ENCODE assay signal across 26 cellular contexts in the genomic region with DNA sequence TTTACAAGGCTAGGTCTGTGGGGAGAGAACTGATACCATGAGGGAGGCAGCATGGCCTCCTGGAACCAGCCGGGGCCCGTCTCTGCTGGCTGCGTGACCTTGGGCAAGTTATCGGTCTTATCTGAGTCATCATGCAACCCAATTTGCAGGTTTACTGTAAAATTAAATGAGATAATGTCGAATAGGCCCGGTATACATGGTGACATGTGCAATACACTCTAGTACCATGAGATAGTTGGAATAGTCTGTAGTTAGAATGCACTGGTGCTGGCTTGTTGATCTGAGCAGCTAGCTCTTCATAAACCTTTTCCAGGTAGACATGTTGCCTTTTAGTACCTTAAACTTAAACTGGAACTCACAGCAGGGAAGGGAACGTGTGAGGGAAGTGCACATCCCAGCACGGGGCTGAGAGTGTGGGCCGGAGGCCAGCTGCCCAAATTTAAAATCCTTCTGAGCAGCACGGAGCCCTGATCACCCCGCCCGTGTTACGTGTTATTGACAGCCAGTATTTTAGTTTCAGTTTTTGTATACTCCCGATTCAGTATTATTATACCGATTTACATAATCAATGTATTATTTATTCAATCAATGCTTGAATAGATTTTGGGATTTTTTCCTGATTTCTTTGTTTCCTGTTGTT.
A peak's percentile ranks its signal among the peaks of the same experiment; 100 is the strongest.
DNase-seq lines count a peak whose midpoint lies in the region; ATAC-seq, FAIRE-seq and TF ChIP-seq lines count a peak whose summit lies in the region.
"Had no signal": no experiment of that assay in that cellular context is flagged by ENCODE, and none has a peak within 500 bp of the region (broad histone marks: within the 10 kb centered on the region; RNA-seq: fewer than 3 reads in every experiment).

No MANE protein-coding gene starts in this region.

- H3K9ac ChIP-seq in adipocyte (ENCODE audit: low read length) (peak overlapping the region; percentile 50), HepG2 (ENCODE audit: insufficient read depth, low read depth, low read length) (no peak overlapping the region)

- H3K4me3 Mint-ChIP-seq in Calu3 (ENCODE audit: low read depth, unreplicated experiment): peak overlapping the region; percentile 17
- H3K4me3 Mint-ChIP-seq: activated T-cell treated with anti-CD3 and anti-CD28 coated beads, Interleukin-2, amount 50 U/mL, for 24 hours; brain; stimulated activated naive CD8-positive, alpha-beta T cell treated with anti-CD3 and anti-CD28 coated beads, Interleukin-15, amount 100 ng/mL, for 72 hours; T-helper 17 cell had no signal

- no peak for FAIRE-seq in HepG2 (lab: Jason Lieb, UNC)

- BruUV-seq in Calu3 (replicated peaks; lab: Mats Ljungman, UMichigan) (no TSS peak), HepG2 (replicated peaks; lab: Mats Ljungman, UMichigan) (no TSS peak)

- POLR2A ChIA-PET in HepG2 (lab: Yijun Ruan, JAX): no interaction called here

- no peak overlapping the region for H3K27ac ChIP-seq in HepG2 (ENCODE audit: extremely low read length, insufficient read depth, low read length)
- no peak overlapping the region for H3K27ac ChIP-seq in sigmoid colon
- H3K27ac ChIP-seq: prostate gland, tibial nerve had no signal

- H3K27ac Mint-ChIP-seq in Calu3 (ENCODE audit: unreplicated experiment): no peak overlapping the region
- H3K27ac Mint-ChIP-seq: activated T-cell treated with anti-CD3 and anti-CD28 coated beads, Interleukin-2, amount 50 U/mL, for 24 hours; stimulated activated naive CD8-positive, alpha-beta T cell treated with anti-CD3 and anti-CD28 coated beads, Interleukin-15, amount 100 ng/mL, for 72 hours had no signal

- H3K9me3 Mint-ChIP-seq in Calu3 (ENCODE audit: low read depth, unreplicated experiment): no peaks in the 10 kb centered on the region
- H3K9me3 Mint-ChIP-seq: activated T-cell treated with anti-CD3 and anti-CD28 coated beads, Interleukin-2, amount 50 U/mL, for 24 hours; stimulated activated naive CD8-positive, alpha-beta T cell treated with anti-CD3 and anti-CD28 coated beads, Interleukin-15, amount 100 ng/mL, for 72 hours had no signal

- H3K4me1 Mint-ChIP-seq in Calu3 (ENCODE audit: low read depth, unreplicated experiment): peaks cover 12% of the 10 kb centered on the region
- H3K4me1 Mint-ChIP-seq: stimulated activated naive CD8-positive, alpha-beta T cell treated with anti-CD3 and anti-CD28 coated beads, Interleukin-15, amount 100 ng/mL, for 72 hours had no signal

- in situ Hi-C loops in HepG2 (cut with HindIII; ENCODE audit: extremely low pct_ligation_motif_present, low pct_unique_long_range_greater_than_20kb): no loop called here

- TF ChIP-seq CTCF in Calu3 (IDR thresholded peaks at IDR 0.05; ENCODE audit: unreplicated experiment): no peak
- no peak for TF ChIP-seq CTCF in HepG2 (CRISPR knock-in tag; IDR thresholded peaks at IDR 0.05)
- no peak for TF ChIP-seq CTCF in sigmoid colon (IDR thresholded peaks at IDR 0.05)

- peak overlapping the region; percentile 30 for H3K4me2 ChIP-seq in HepG2 (ENCODE audit: low read depth, low read length)

- no peaks in the 10 kb centered on the region for H3K79me2 ChIP-seq in HepG2 (ENCODE audit: insufficient read depth, low read length)

- H3K4me3 ChIP-seq in adipocyte (ENCODE audit: low read length) (peak overlapping the region; percentile 71), HepG2 (replicated peaks in 1 of 3; ENCODE audit: insufficient read depth in 1 of 3, low read depth in 2 of 3, low read length in 3 of 3) (no peak overlapping the region), sigmoid colon (no peak overlapping the region)
- H3K4me3 ChIP-seq: lung, prostate gland, tibial nerve had no signal

- ATAC-seq in HepG2 (no peak), HG03439 (IDR thresholded peaks at IDR 0.05; ENCODE audit: unreplicated experiment) (no peak)
- ATAC-seq: SK-N-SH treated with all-trans-retinoic acid at 6 μM for 48 hours; stimulated activated naive CD8-positive, alpha-beta T cell treated with anti-CD3 and anti-CD28 coated beads, Interleukin-15, amount 100 ng/mL, for 72 hours; T-helper 17 cell had no signal

- CTCF ChIA-PET in Calu3 (lab: Charles Lee): no interaction called here
- CTCF ChIA-PET in HepG2 (lab: Yijun Ruan, JAX; ENCODE audit: low intra/inter-chr PET ratio, low total read pairs): no interaction called here

- peaks cover 5% of the 10 kb centered on the region for H3K36me3 Mint-ChIP-seq in Calu3 (ENCODE audit: insufficient read depth, unreplicated experiment)
- H3K36me3 Mint-ChIP-seq: brain had no signal

- intact Hi-C loops in Calu3 (cut with micrococcal nuclease; ENCODE audit: unreplicated experiment): no loop called here
- intact Hi-C loops in HepG2 (cut with micrococcal nuclease; ENCODE audit: unreplicated experiment): no loop called here
- intact Hi-C loops in sigmoid colon (cut with DNase I): no loop called here

- no peak for TF ChIP-seq POLR2A in HepG2 (IDR thresholded peaks at IDR 0.05; ENCODE audit: insufficient read depth in 1 of 2, low read depth in 2 of 2, low read length in 2 of 2)
- TF ChIP-seq POLR2A in sigmoid colon (IDR thresholded peaks at IDR 0.05): no peak

- 68% methylated on average over 15 of the region's 15 CpGs for WGBS in HepG2 (ENCODE audit: low lambda C conversion rate)
- WGBS in sigmoid colon, 2 donors: 64 to 90% methylated on average over 15 of the region's 15 CpGs

- DNase-seq in Calu3 (no peak), adipocyte (ENCODE audit: low read depth) (no peak), HepG2 (ENCODE audit: low spot score) (no peak), sigmoid colon (peak; percentile 30), RKO (ENCODE audit: low spot score) (no peak), NCI-H524 treated with DMSO at 0.1 percent for 48 hours (lab: John Stamatoyannopoulos, UW) (no peak)
- no peak for DNase-seq in stimulated activated CD4-positive, alpha-beta T cell treated with anti-CD3 and anti-CD28 coated beads, Interleukin-1b, Interleukin-23, amount 100 ng/mL, for 48 hours
- DNase-seq: ACHN; activated CD4-positive, alpha-beta T cell treated with anti-CD3 and anti-CD28 coated beads for 4 hours; activated naive CD4-positive, alpha-beta T cell; activated T-cell treated with anti-CD3 and anti-CD28 coated beads, Interleukin-2, amount 50 U/mL, for 24 hours; effector CD4-positive, alpha-beta T cell; GF-D8; head of caudate nucleus; NCI-H1417 treated with DMSO at 0.1 percent for 48 hours; NCI-H2081 treated with DMSO at 0.1 percent for 48 hours; NCI-H446; stimulated activated CD8-positive, alpha-beta memory T cell treated with anti-CD3 and anti-CD28 coated beads, Interleukin-4, amount 100 ng/mL, for 48 hours; stimulated activated naive CD8-positive, alpha-beta T cell treated with anti-CD3 and anti-CD28 coated beads, Interleukin-15, amount 100 ng/mL, for 72 hours; T-helper 17 cell had no signal

- H3K27me3 ChIP-seq in adipocyte (replicated peaks; ENCODE audit: control insufficient read depth, insufficient read depth, low read length) (no peaks in the 10 kb centered on the region), HepG2 (ENCODE audit: control insufficient read depth in 1 of 2, insufficient read depth in 2 of 2, low read length in 2 of 2) (no peaks in the 10 kb centered on the region; a peak in 2 of 5 replicates), sigmoid colon (no peaks in the 10 kb centered on the region)
- H3K27me3 ChIP-seq: tibial nerve had no signal

- no peak overlapping the region for H2AFZ ChIP-seq in HepG2 (ENCODE audit: low read length)

- H3K9me3 ChIP-seq in adipocyte (ENCODE audit: control insufficient read depth, low read length) (no peaks in the 10 kb centered on the region), HepG2 (ENCODE audit: low read length) (no peaks in the 10 kb centered on the region), sigmoid colon (no peaks in the 10 kb centered on the region)
- H3K9me3 ChIP-seq: prostate gland, tibial nerve had no signal

- H3K36me3 ChIP-seq in adipocyte (ENCODE audit: control insufficient read depth, insufficient read depth, low read length, severe bottlenecking): no peaks in the 10 kb centered on the region
- H3K36me3 ChIP-seq in HepG2 (replicated peaks in 1 of 2; ENCODE audit: control insufficient read depth in 1 of 2, insufficient read depth in 2 of 2, low read length in 2 of 2): no peaks in the 10 kb centered on the region
- H3K36me3 ChIP-seq in sigmoid colon: no peaks in the 10 kb centered on the region
- H3K36me3 ChIP-seq: prostate gland, tibial nerve had no signal

- TF ChIP-seq EP300 in HepG2 (IDR thresholded peaks at IDR 0.05; ENCODE audit: low read depth in 2 of 2, low read length in 2 of 2): no peak
- TF ChIP-seq EP300 in HepG2 (CRISPR knock-in tag; IDR thresholded peaks at IDR 0.05; ENCODE audit: borderline replicate concordance): no peak
- TF ChIP-seq EP300 in sigmoid colon (IDR thresholded peaks at IDR 0.05): no peak

- H3K27me3 Mint-ChIP-seq in Calu3 (ENCODE audit: unreplicated experiment): no peaks in the 10 kb centered on the region
- H3K27me3 Mint-ChIP-seq: activated T-cell treated with anti-CD3 and anti-CD28 coated beads, Interleukin-2, amount 50 U/mL, for 24 hours had no signal

- peaks cover 32% of the 10 kb centered on the region for H3K4me1 ChIP-seq in adipocyte (ENCODE audit: control insufficient read depth, insufficient read depth, low read length)
- peaks cover 16% of the 10 kb centered on the region for H3K4me1 ChIP-seq in HepG2 (ENCODE audit: insufficient read depth, low read length)
- peaks cover 0 to 2% (median 0%) of the 10 kb centered on the region in 4 donors for H3K4me1 ChIP-seq in sigmoid colon
- H3K4me1 ChIP-seq: prostate gland had no signal

- TF ChIP-seq RAD21 in HepG2 (CRISPR knock-in tag; IDR thresholded peaks at IDR 0.05): no peak

- no peaks in the 10 kb centered on the region for H4K20me1 ChIP-seq in HepG2 (ENCODE audit: insufficient read depth, low read length)

TF ChIP-seq in HepG2, 621 proteins besides CTCF, POLR2A, EP300 and RAD21:
- TF ChIP-seq KLF12 (CRISPR knock-in tag; IDR thresholded peaks at IDR 0.05; ENCODE audit: borderline replicate concordance) (no peak), SMAD9 (CRISPR knock-in tag; IDR thresholded peaks at IDR 0.05) (no peak), TBP (CRISPR knock-in tag; IDR thresholded peaks at IDR 0.05) (no peak), RAD51 (IDR thresholded peaks at IDR 0.05; ENCODE audit: borderline replicate concordance) (no peak), TOPORS (CRISPR knock-in tag; IDR thresholded peaks at IDR 0.05) (no peak), ZBTB7A (CRISPR knock-in tag; IDR thresholded peaks at IDR 0.05) (no peak)
- TF ChIP-seq, protein P1, sequence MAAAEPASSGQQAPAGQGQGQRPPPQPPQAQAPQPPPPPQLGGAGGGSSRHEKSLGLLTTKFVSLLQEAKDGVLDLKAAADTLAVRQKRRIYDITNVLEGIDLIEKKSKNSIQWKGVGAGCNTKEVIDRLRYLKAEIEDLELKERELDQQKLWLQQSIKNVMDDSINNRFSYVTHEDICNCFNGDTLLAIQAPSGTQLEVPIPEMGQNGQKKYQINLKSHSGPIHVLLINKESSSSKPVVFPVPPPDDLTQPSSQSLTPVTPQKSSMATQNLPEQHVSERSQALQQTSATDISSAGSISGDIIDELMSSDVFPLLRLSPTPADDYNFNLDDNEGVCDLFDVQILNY (CRISPR knock-in tag; conservative IDR thresholded peaks at IDR 0.05): no peak
